Comparison of ENCODE assay signal across 18 cellular contexts in the genomic region with DNA sequence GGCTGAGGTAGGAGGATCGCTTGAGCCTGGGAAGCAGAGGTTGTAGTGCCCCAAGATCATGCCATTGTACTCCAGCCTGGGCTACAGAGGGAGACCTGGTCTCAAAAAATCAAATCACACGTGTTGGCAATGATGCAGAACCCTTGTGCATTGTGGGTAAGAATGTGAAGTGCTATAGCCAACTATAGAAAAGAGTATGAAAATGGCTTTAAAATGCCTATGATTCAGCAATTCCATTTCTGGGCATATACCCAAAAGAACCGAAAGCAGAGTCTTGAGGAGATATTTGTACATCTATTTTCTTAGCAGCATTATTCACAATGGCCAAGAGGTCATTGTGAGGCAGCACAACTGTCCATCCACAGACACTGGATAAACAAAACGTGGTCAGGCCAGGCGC. TPM values are rescaled to one million over a fixed set of nuclear protein-coding genes. Genes with fewer than 3 reads are reported as not detected.
A peak's percentile ranks its signal among the peaks of the same experiment; 100 is the strongest.
DNase-seq lines count a peak whose midpoint lies in the region; TF ChIP-seq lines count a peak whose summit lies in the region.
"Had no signal": no experiment of that assay in that cellular context is flagged by ENCODE, and none has a peak within 500 bp of the region (broad histone marks: within the 10 kb centered on the region; RNA-seq: fewer than 3 reads in every experiment).

No MANE protein-coding gene starts in this region.

- no peaks in the 10 kb centered on the region for H3K36me3 Mint-ChIP-seq in CD14-positive monocyte
- H3K36me3 Mint-ChIP-seq: neural progenitor cell had no signal

- H3K27me3 Mint-ChIP-seq in CD14-positive monocyte (ENCODE audit: low read depth in 3 of 3), result peaks cover 7 to 18% (median 13%) of the 10 kb centered on the region in 3 donors

- H3K27ac ChIP-seq in WERI-Rb-1, result no peak overlapping the region
- H3K27ac ChIP-seq: C4-2B, cardiac muscle cell, foreskin keratinocyte, neural progenitor cell, SJCRH30 had no signal

- H3K4me3 ChIP-seq in astrocyte of the cerebellum (ENCODE audit: low read depth, low read length) (no peak overlapping the region), foreskin fibroblast (ENCODE audit: low read depth in 1 of 2, low read length in 2 of 2) (no peak overlapping the region), WERI-Rb-1 (ENCODE audit: low read depth, low read length) (no peak overlapping the region)
- H3K4me3 ChIP-seq: cardiac muscle cell, neural progenitor cell, SJCRH30 had no signal

- TF ChIP-seq CTCF in astrocyte of the cerebellum (IDR thresholded peaks at IDR 0.05; ENCODE audit: low read depth, low read length, missing control alignments) (no peak), foreskin fibroblast (IDR thresholded peaks at IDR 0.05; ENCODE audit: low read depth, low read length) (no peak), WERI-Rb-1 (IDR thresholded peaks at IDR 0.05; ENCODE audit: low read depth, low read length) (no peak), CD14-positive monocyte (IDR thresholded peaks at IDR 0.05) (no peak)

- intact Hi-C loops in CD14-positive monocyte (cut with micrococcal nuclease), result loop anchor here in 1 of 2 donors (5.0 kb wide), 1 partner anchor 97 kb away; no protein-coding TSS in a partner anchor

- H3K36me3 ChIP-seq in WERI-Rb-1, result no peaks in the 10 kb centered on the region
- H3K36me3 ChIP-seq: cardiac muscle cell, neural progenitor cell, SJCRH30 had no signal

- H3K9me3 Mint-ChIP-seq in CD14-positive monocyte, result peaks cover 0 to 2% (median 0%) of the 10 kb centered on the region in 7 donors
- H3K9me3 Mint-ChIP-seq: neural progenitor cell had no signal

- peaks cover 26% of the 10 kb centered on the region for H3K4me1 Mint-ChIP-seq in CD14-positive monocyte

- H3K9me3 ChIP-seq in WERI-Rb-1 (ENCODE audit: severe bottlenecking), result no peaks in the 10 kb centered on the region
- H3K9me3 ChIP-seq: SJCRH30 had no signal

- H3K27ac Mint-ChIP-seq in CD14-positive monocyte, result no peak overlapping the region
- H3K27ac Mint-ChIP-seq: neural progenitor cell had no signal

- in situ Hi-C loops in astrocyte of the cerebellum (cut with HindIII; ENCODE audit: low sequenced_read_pairs), result no loop called here

- H3K4me3 Mint-ChIP-seq in CD14-positive monocyte, result no peak overlapping the region

- DNase-seq in A172 (ENCODE audit: low spot score), result peak; percentile 77
- DNase-seq in GM04504 (ENCODE audit: low read depth), result peak; percentile 82
- peak; percentile 79 for DNase-seq in astrocyte of the cerebellum (ENCODE audit: low read depth)
- peak; percentile 79 to 92 for DNase-seq in foreskin fibroblast
- DNase-seq in WERI-Rb-1, result no peak
- DNase-seq in NOMO-1 treated with dmso at 0.1 percent for 144 hours (lab: John Stamatoyannopoulos, UW; ENCODE audit: unreplicated experiment), result no peak
- DNase-seq in activated T-cell treated with anti-CD3 and anti-CD28 coated beads for 4 hours, result no peak
- no peak for DNase-seq in CD14-positive monocyte (ENCODE audit: low spot score)
- DNase-seq: activated T-cell treated with anti-CD3 and anti-CD28 coated beads, Interleukin-2, amount 50 U/mL, for 48 hours; GDM1; MM.1S; NCI-H510A treated with DMSO at 0.1 percent for 48 hours; SJCRH30; stimulated activated CD8-positive, alpha-beta memory T cell treated with anti-CD3 and anti-CD28 coated beads, Interleukin-4, amount 100 ng/mL, for 48 hours had no signal

- no peaks in the 10 kb centered on the region for H3K27me3 ChIP-seq in WERI-Rb-1 (ENCODE audit: insufficient read depth, low read depth, severe bottlenecking)
- H3K27me3 ChIP-seq: cardiac muscle cell, SJCRH30 had no signal

RNA-seq across cellular contexts. Expression of a gene that starts 2.6 kb away (rescaled TPM):
- 139 and 190 TPM in 2 replicates for total RNA-seq in A172 (2014; rRNA removed; shearing (Covaris generic))
- polyA plus RNA-seq in CD14-positive monocyte, result 1 to 10 TPM; 2.5 to 5.8 TPM

RNA-seq across cellular contexts. Expression of a gene that starts 23.4 kb away (rescaled TPM):
- 2.4 and 8.5 TPM in 2 replicates for total RNA-seq in A172 (2014; rRNA removed; shearing (Covaris generic))
- not detected for polyA plus RNA-seq in CD14-positive monocyte

RNA-seq across cellular contexts. Expression of a gene that starts 56.2 kb away (rescaled TPM):
- total RNA-seq in A172 (2014; rRNA removed; shearing (Covaris generic)), result 0.79 and 1.00 TPM in 2 replicates
- 1 to 10 TPM; 5.9 to 7.4 TPM for polyA plus RNA-seq in CD14-positive monocyte

Comparison
In these comparisons a context has a peak if more than half of its experiments do, and no peak if none do; other contexts are left out.
1. DNase-seq: peak in A172 (single experiment), GM04504 (single experiment), astrocyte of the cerebellum (single experiment) and foreskin fibroblast (2 of 2); none in WERI-Rb-1 (single experiment), NOMO-1 treated with dmso at 0.1 percent for 144 hours (single experiment), activated T-cell treated with anti-CD3 and anti-CD28 coated beads for 4 hours (single experiment) and CD14-positive monocyte (single experiment).